1 cellular context compared by ENCODE assay signal in the genomic region with DNA sequence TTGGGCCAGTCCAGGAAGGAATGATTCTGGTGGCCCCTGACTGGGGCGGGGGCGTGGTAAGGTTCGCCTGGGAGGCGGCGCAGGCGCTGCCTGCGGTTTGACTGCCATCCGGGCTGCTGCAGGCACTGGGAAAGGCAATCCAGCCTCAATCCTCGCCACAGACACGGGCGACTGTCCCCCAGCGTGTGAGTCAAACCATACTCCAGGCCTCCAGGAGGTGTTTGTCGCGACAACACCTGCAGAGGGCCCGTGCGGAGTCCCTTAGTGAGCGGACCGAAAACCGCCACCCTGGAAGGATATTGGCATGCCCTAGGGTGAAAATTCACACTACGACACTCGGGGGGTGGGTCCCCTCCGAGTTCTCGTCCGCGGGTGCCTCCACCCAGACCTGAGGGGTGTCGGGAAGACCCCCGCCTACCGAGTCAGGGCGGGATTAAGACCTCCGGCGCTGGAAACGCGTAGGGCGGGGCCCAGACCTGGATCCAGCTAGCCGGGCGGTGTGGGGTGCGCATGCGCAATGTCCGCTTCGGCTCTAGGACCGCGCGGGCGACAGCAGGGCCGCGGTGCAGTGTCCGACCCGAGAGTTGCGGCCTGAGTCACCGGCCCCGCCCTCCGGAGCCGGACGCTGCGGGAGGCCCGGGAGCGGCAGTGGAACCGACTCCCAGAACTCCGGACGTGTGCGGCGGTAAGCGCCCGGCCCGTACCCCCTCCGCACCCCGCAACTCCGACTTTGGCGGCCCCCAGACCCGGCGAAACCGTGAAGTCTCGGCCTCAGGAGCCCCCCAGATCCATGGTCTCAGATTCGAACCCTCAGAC.
TF ChIP-seq lines count a peak whose summit lies in the region.

A gene (plus strand): TSS at position 594 of the 816 bp plus-strand sequence. CDS start 946 bp downstream, outside the sequence.

TF ChIP-seq in WTC11, 78 proteins besides CTCF, POLR2A, EP300 and RAD21 (continued from another document):
- no peak for TF ChIP-seq NR2C2 (CRISPR knock-in tag; IDR thresholded peaks at IDR 0.05)
